ENCODE assay signal across 8 cellular contexts in the genomic region with DNA sequence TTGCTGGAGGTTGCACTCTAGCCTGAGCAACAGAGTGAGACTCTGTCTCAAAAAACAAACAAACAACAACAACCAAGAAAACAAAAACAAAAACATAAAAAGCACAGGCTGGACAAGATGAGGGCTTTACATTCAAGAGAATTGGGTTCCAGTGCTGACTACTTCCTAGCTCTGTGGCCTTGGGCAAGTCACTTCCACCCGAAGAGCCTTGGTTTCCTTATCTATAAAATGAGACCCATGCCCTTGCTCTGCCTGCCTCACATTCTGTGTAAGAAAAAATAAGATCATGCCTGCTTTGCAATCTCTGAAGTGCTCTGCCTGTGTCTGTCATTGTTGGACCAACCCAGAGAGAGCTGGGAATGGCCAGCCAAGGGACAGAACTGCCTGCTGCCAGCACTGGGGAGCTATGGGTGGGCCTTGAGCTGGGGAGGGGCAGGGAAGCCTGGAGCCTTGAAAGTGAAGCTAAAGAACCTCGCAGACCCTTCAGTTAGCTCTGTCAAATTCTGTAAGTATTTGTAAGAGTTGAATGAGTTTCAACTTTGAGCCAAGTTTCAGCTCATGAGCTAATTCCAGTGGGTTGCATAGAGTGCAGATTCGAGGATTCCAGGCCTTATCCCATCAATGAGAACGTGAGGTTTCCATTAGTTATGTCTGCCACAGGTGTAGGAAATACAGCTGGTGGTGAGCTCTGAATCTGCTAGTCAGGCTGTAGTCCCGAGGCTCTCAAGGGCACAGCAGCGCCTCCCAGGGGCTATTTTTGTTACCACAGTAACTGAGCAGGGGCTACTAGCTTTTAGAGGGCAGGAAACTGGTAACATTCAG.
A peak's percentile ranks its signal among the peaks of the same experiment; 100 is the strongest.
DNase-seq lines count a peak whose midpoint lies in the region; TF ChIP-seq lines count a peak whose summit lies in the region.

No MANE protein-coding gene starts in this region.

- H3K9me3 Mint-ChIP-seq in neural progenitor cell: peaks cover 3% of the 10 kb centered on the region

- no peak overlapping the region for H3K27ac ChIP-seq in SJCRH30
- no peak overlapping the region for H3K27ac ChIP-seq in neural progenitor cell

- peak overlapping the region; percentile 24 for H2AFZ ChIP-seq in neural progenitor cell (replicated peaks)

- no peaks in the 10 kb centered on the region for H3K79me2 ChIP-seq in neural progenitor cell (ENCODE audit: low read depth)

- H3K4me3 Mint-ChIP-seq in neural progenitor cell: no peak overlapping the region

- H3K36me3 ChIP-seq in SJCRH30 (no peaks in the 10 kb centered on the region), neural progenitor cell (no peaks in the 10 kb centered on the region)

- no peak overlapping the region for H3K9ac ChIP-seq in neural progenitor cell

- H3F3A ChIP-seq in neural progenitor cell (ENCODE audit: low read depth): no peaks in the 10 kb centered on the region

- H3K4me1 ChIP-seq in SJCRH30 (peaks cover 4% of the 10 kb centered on the region; the same call in 1 of the 2 replicates), neural progenitor cell (no peaks in the 10 kb centered on the region)

- H3K4me3 ChIP-seq in SJCRH30: no peak overlapping the region
- no peak overlapping the region for H3K4me3 ChIP-seq in neural progenitor cell

- H3K9me3 ChIP-seq in SJCRH30 (replicated peaks): peaks cover 4% of the 10 kb centered on the region; the same call in 1 of the 2 replicates
- H3K9me3 ChIP-seq in neural progenitor cell (ENCODE audit: low read depth): no peaks in the 10 kb centered on the region

- no peaks in the 10 kb centered on the region for H3K36me3 Mint-ChIP-seq in neural progenitor cell

- DNase-seq in DMS153 (lab: John Stamatoyannopoulos, UW) (peak; percentile 42), DMS153 treated with DMSO at 0.1 percent for 48 hours (lab: John Stamatoyannopoulos, UW; ENCODE audit: unreplicated experiment) (no peak), HT1080 (ENCODE audit: low read depth) (peak; percentile 61), SJCRH30 (peak; percentile 72 to 83), cerebellar cortex (ENCODE audit: low spot score) (peak; percentile 69), neural progenitor cell (ENCODE audit: low spot score) (peak; percentile 83), middle frontal gyrus (ENCODE audit: extremely low spot score, low spot score) (no peak), NCI-H446 treated with DMSO at 0.1 percent for 48 hours (lab: John Stamatoyannopoulos, UW) (no peak)

- H3K27me3 ChIP-seq in SJCRH30: peaks cover 19% of the 10 kb centered on the region; the same call in 1 of the 2 replicates
- no peaks in the 10 kb centered on the region for H3K27me3 ChIP-seq in neural progenitor cell

- H3K27me3 Mint-ChIP-seq in neural progenitor cell (ENCODE audit: insufficient read depth, low read depth): peaks cover 16% of the 10 kb centered on the region

- H3K27ac Mint-ChIP-seq in neural progenitor cell: no peak overlapping the region

- no peaks in the 10 kb centered on the region for H3K4me1 Mint-ChIP-seq in neural progenitor cell

- no peak overlapping the region for H3K4me2 ChIP-seq in neural progenitor cell

- peak; percentile 71 for TF ChIP-seq CTCF in neural progenitor cell (IDR thresholded peaks at IDR 0.05)

- no peaks in the 10 kb centered on the region for H4K20me1 ChIP-seq in neural progenitor cell (ENCODE audit: low read depth)

Comparison
In these comparisons a context has a peak if more than half of its experiments do, and no peak if none do; other contexts are left out.
1. DNase-seq: peak in DMS153 (single experiment), HT1080 (single experiment), SJCRH30 (2 of 2), cerebellar cortex (single experiment) and neural progenitor cell (single experiment); none in DMS153 treated with DMSO at 0.1 percent for 48 hours (single experiment), middle frontal gyrus (single experiment) and NCI-H446 treated with DMSO at 0.1 percent for 48 hours (single experiment).